In genomic region chr9:136437430-136437829, GRCh38 we compare ENCODE assay signal across 9 cellular contexts. TPM values are rescaled to one million over a fixed set of nuclear protein-coding genes. Genes with fewer than 3 reads are reported as not detected.
DNase-seq lines count a peak whose midpoint lies in the region; ATAC-seq and TF ChIP-seq lines count a peak whose summit lies in the region.
"Had no signal": no experiment of that assay in that cellular context is flagged by ENCODE, and none has a peak within 500 bp of the region (broad histone marks: within the 10 kb centered on the region; RNA-seq: fewer than 3 reads in every experiment).

No MANE protein-coding gene starts in this region.

- ATAC-seq in SK-N-SH treated with all-trans-retinoic acid at 6 μM for 48 hours = no peak
- no peak for ATAC-seq in T-cell (replicated peaks in 1 of 4)

- TF ChIP-seq EP300 in SK-N-SH (IDR thresholded peaks at IDR 0.05; ENCODE audit: borderline replicate concordance in 1 of 2, low read depth in 1 of 2, low read length in 1 of 2) (no peak), transverse colon (IDR thresholded peaks at IDR 0.05; ENCODE audit: low read depth) (no peak)

- no peaks in the 10 kb centered on the region for H3K9me3 Mint-ChIP-seq in T-cell

- WGBS in SK-N-SH (ENCODE audit: low lambda C conversion rate) = 77% methylated on average over 7 of the region's 8 CpGs
- 67% methylated on average over 8 of the region's 8 CpGs; no CpG with 5 or more reads in 1 of the 2 donors for WGBS in transverse colon (ENCODE audit: low coverage in 1 of 2), 2 donors

- H3K27me3 Mint-ChIP-seq in T-cell = no peaks in the 10 kb centered on the region

- H3K79me2 ChIP-seq in SK-N-SH (ENCODE audit: insufficient read depth) = peaks cover 65% of the 10 kb centered on the region

- H3K27ac ChIP-seq in SK-N-SH (ENCODE audit: low read depth in 2 of 2, low read length in 1 of 2) = no peak overlapping the region
- no peak overlapping the region for H3K27ac ChIP-seq in skeletal muscle tissue (ENCODE audit: low read depth, low read length)
- no peak overlapping the region for H3K27ac ChIP-seq in transverse colon

- H3K4me1 Mint-ChIP-seq in T-cell = peaks cover 16 to 29% (median 28%) of the 10 kb centered on the region in 3 donors

- H3K9ac ChIP-seq in SK-N-SH (peak overlapping the region; percentile 85; the same call in 1 of the 2 replicates), skeletal muscle tissue (ENCODE audit: low read depth in 1 of 3, low read length in 3 of 3) (peak overlapping the region; percentile 70 to 86 (median 75))

- peak overlapping the region; percentile 95 for H3K4me2 ChIP-seq in SK-N-SH

- no peak for TF ChIP-seq RAD21 in SK-N-SH (IDR thresholded peaks at IDR 0.05; ENCODE audit: low read length)

- H3K9me2 ChIP-seq in SK-N-SH = no peaks in the 10 kb centered on the region

- peaks cover 77% of the 10 kb centered on the region for H4K20me1 ChIP-seq in SK-N-SH (ENCODE audit: insufficient read depth)

- H2AFZ ChIP-seq in SK-N-SH (ENCODE audit: low read depth) = no peak overlapping the region

- POLR2A ChIA-PET in SK-N-SH (lab: Yijun Ruan, JAX) (no interaction called here), T-cell (lab: Charles Lee) (no interaction called here)

- H3K9me3 ChIP-seq in SK-N-SH = no peaks in the 10 kb centered on the region
- no peaks in the 10 kb centered on the region for H3K9me3 ChIP-seq in skeletal muscle tissue (ENCODE audit: control insufficient read depth in 3 of 3, low read length in 3 of 3)
- H3K9me3 ChIP-seq in transverse colon = no peaks in the 10 kb centered on the region

- TF ChIP-seq CTCF in SK-N-SH (IDR thresholded peaks at IDR 0.05) (no peak), transverse colon (IDR thresholded peaks at IDR 0.05) (no peak)

- H3K36me3 ChIP-seq in SK-N-SH (replicated peaks in 1 of 2; ENCODE audit: control insufficient read depth in 1 of 2, insufficient read depth in 2 of 2, low read length in 1 of 2) (peaks cover 6 to 41% of the 10 kb centered on the region in 2 experiments), skeletal muscle tissue (ENCODE audit: control insufficient read depth in 3 of 3, insufficient read depth in 3 of 3, low read length in 3 of 3) (peaks cover 15 to 31% (median 22%) of the 10 kb centered on the region in 3 donors), transverse colon (peaks cover 0 to 4% (median 0%) of the 10 kb centered on the region in 4 donors)

- H3K4me1 ChIP-seq in SK-N-SH (ENCODE audit: control insufficient read depth in 1 of 2, insufficient read depth in 2 of 2, low read depth in 1 of 2, low read length in 1 of 2) = peaks cover 0 to 21% of the 10 kb centered on the region in 2 experiments; a peak in 1 of 4 replicates
- H3K4me1 ChIP-seq in skeletal muscle tissue (ENCODE audit: control insufficient read depth in 3 of 3, insufficient read depth in 3 of 3, low read length in 3 of 3) = peaks cover 19 to 36% (median 30%) of the 10 kb centered on the region in 3 donors
- H3K4me1 ChIP-seq in transverse colon = peaks cover 21 to 32% (median 25%) of the 10 kb centered on the region in 4 donors

- peak overlapping the region; percentile 81 to 83 for H3K4me3 ChIP-seq in SK-N-SH (ENCODE audit: low read depth in 2 of 2, low read length in 1 of 2)
- peak overlapping the region; percentile 43 to 80 (median 54) for H3K4me3 ChIP-seq in skeletal muscle tissue (ENCODE audit: low read length in 3 of 3)
- peak overlapping the region in 1 of 4 donors; percentile 96 for H3K4me3 ChIP-seq in transverse colon

- TF ChIP-seq POLR2A in transverse colon (IDR thresholded peaks at IDR 0.05) = no peak

- peaks cover 26% of the 10 kb centered on the region for H3F3A ChIP-seq in SK-N-SH (replicated peaks; ENCODE audit: insufficient read depth)

- H3K27me3 ChIP-seq in SK-N-SH (ENCODE audit: insufficient read depth) (no peaks in the 10 kb centered on the region), skeletal muscle tissue (ENCODE audit: control insufficient read depth in 3 of 3, insufficient read depth in 3 of 3, low read length in 3 of 3) (no peaks in the 10 kb centered on the region), transverse colon (no peaks in the 10 kb centered on the region)

- CTCF ChIA-PET in SK-N-SH (lab: Yijun Ruan, JAX) = interaction anchor here (0.9 to 1.9 kb wide), 3 partner anchors 13 to 315 kb away, joined by 3 to 7 read pairs (median 4); no protein-coding TSS in a partner anchor
- CTCF ChIA-PET in T-cell (lab: Charles Lee) = no interaction called here

- intact Hi-C loops in transverse colon (cut with DNase I; ENCODE audit: low total_unique reads) = no loop called here

- DNase-seq in SK-N-SH (no peak), T-cell (no peak), fibroblast of the conjunctiva (ENCODE audit: low read depth) (peak; percentile 44), GM19240 (ENCODE audit: insufficient read length, low spot score) (no peak), transverse colon (no peak)
- DNase-seq in activated effector memory CD4-positive, alpha-beta T cell treated with Interleukin-2 at 50 U/mL for 16 hours = no peak
- DNase-seq: T1000 had no signal

- in situ Hi-C loops in transverse colon (cut with MboI; ENCODE audit: low pct_ligation_motif_present in 1 of 4, low pct_unique_long_range_greater_than_20kb in 1 of 4, low sequenced_read_pairs in 3 of 4) = no loop called here

- peaks cover 10% of the 10 kb centered on the region for H3K36me3 Mint-ChIP-seq in T-cell

- peak overlapping the region; percentile 77 to 84 (median 81) for H3K4me3 Mint-ChIP-seq in T-cell

- peak overlapping the region in 1 of 2 donors; percentile 39 for H3K27ac Mint-ChIP-seq in T-cell

TF ChIP-seq in SK-N-SH, 30 proteins besides CTCF, POLR2A, EP300 and RAD21 (continues in another document):
- TF ChIP-seq RCOR1 (IDR thresholded peaks at IDR 0.05; ENCODE audit: low read length) (no peak), USF2 (IDR thresholded peaks at IDR 0.05; ENCODE audit: borderline replicate concordance, low read depth, low read length) (no peak), FOXJ3 (CRISPR knock-in tag; IDR thresholded peaks at IDR 0.05) (no peak)

TF ChIP-seq in SK-N-SH treated with all-trans-retinoic acid at 6 μM for 48 hours, 23 proteins besides CTCF, POLR2A, EP300 and RAD21 (continues in another document):
- TF ChIP-seq ZNF565 (CRISPR knock-in tag; conservative IDR thresholded peaks at IDR 0.05; ENCODE audit: low read depth) (no peak), GLIS3 (CRISPR knock-in tag; IDR thresholded peaks at IDR 0.05) (no peak), CSRNP3 (CRISPR knock-in tag; IDR thresholded peaks at IDR 0.05) (no peak), ZFP3 (CRISPR knock-in tag; IDR thresholded peaks at IDR 0.05) (no peak), ISL1 (CRISPR knock-in tag; IDR thresholded peaks at IDR 0.05) (no peak), ARNTL (CRISPR knock-in tag; IDR thresholded peaks at IDR 0.05; ENCODE audit: borderline replicate concordance, low read depth) (no peak)

RNA-seq across cellular contexts. Expression of gene INPP5E, which starts 2.2 kb away (rescaled TPM):
- polyA plus RNA-seq in SK-N-SH (2012; rRNA removed) = 10.5 and 12.8 TPM in 2 replicates
- 5.2 and 7.4 TPM in 2 replicates for polyA plus RNA-seq in SK-N-SH (2012; cell fraction: cytosol; rRNA removed)
- 47.7 and 56.9 TPM in 2 replicates for polyA plus RNA-seq in SK-N-SH (2012; cell fraction: nucleus; rRNA removed)
- 10 to 100 TPM; 16.5 to 35.5 (median 31.8) TPM for total RNA-seq in T-cell
- total RNA-seq in skeletal muscle tissue = 4.7 TPM
- total RNA-seq in transverse colon = 10 to 100 TPM; 12.5 to 57.5 (median 18.3) TPM

RNA-seq across cellular contexts. Expression of gene PMPCA, which starts 27.0 kb away (rescaled TPM):
- 125 and 134 TPM in 2 replicates for polyA plus RNA-seq in SK-N-SH (2012; rRNA removed)
- polyA plus RNA-seq in SK-N-SH (2012; cell fraction: cytosol; rRNA removed) = 89.7 and 105 TPM in 2 replicates
- 261 and 287 TPM in 2 replicates for polyA plus RNA-seq in SK-N-SH (2012; cell fraction: nucleus; rRNA removed)
- total RNA-seq in T-cell = 10 to 100 TPM; 55.8 to 81.9 (median 65.7) TPM
- 30.3 TPM for total RNA-seq in skeletal muscle tissue
- total RNA-seq in transverse colon = 10 to 100 TPM; 24.3 to 61.3 (median 45.8) TPM

RNA-seq across cellular contexts. Expression of gene ENTR1, which starts 27.0 kb away (rescaled TPM):
- 71.3 and 75.0 TPM in 2 replicates for polyA plus RNA-seq in SK-N-SH (2012; rRNA removed)
- polyA plus RNA-seq in SK-N-SH (2012; cell fraction: cytosol; rRNA removed) = 50.1 and 53.1 TPM in 2 replicates
- 216 and 221 TPM in 2 replicates for polyA plus RNA-seq in SK-N-SH (2012; cell fraction: nucleus; rRNA removed)
- total RNA-seq in T-cell (100 to 1,000 TPM in 1 of 5 donors, 10 to 100 TPM in 4; 57.7 to 103 (median 95.6) TPM), skeletal muscle tissue (7.8 TPM), transverse colon (10 to 100 TPM; 23.6 to 74.6 (median 40.9) TPM)

RNA-seq across cellular contexts. Expression of gene SNAPC4, which starts 37.5 kb away (rescaled TPM):
- 7.7 and 9.2 TPM in 2 replicates for polyA plus RNA-seq in SK-N-SH (2012; rRNA removed)
- polyA plus RNA-seq in SK-N-SH (2012; cell fraction: cytosol; rRNA removed) = 3.5 and 4.8 TPM in 2 replicates
- polyA plus RNA-seq in SK-N-SH (2012; cell fraction: nucleus; rRNA removed) = 46.5 and 53.2 TPM in 2 replicates
- 10 to 100 TPM; 10.5 to 15.7 (median 13.3) TPM for total RNA-seq in T-cell
- total RNA-seq in skeletal muscle tissue = 4.7 TPM
- total RNA-seq in transverse colon = 10 to 100 TPM in 2 of 4 donors, 1 to 10 TPM in 2; 6.0 to 14.5 (median 10.1) TPM

RNA-seq across cellular contexts. Expression of gene SEC16A, which starts 45.4 kb away (rescaled TPM):
- 14.8 and 25.9 TPM in 2 replicates for polyA plus RNA-seq in SK-N-SH (2012; rRNA removed)
- 17.4 and 19.1 TPM in 2 replicates for polyA plus RNA-seq in SK-N-SH (2012; cell fraction: cytosol; rRNA removed)
- polyA plus RNA-seq in SK-N-SH (2012; cell fraction: nucleus; rRNA removed) = 87.5 and 96.8 TPM in 2 replicates
- 10 to 100 TPM; 76.3 to 99.0 (median 92.4) TPM for total RNA-seq in T-cell
- total RNA-seq in skeletal muscle tissue = 14.1 TPM
- total RNA-seq in transverse colon = 10 to 100 TPM; 54.1 to 75.9 (median 65.8) TPM
